Comparison of ENCODE assay signal across 16 cellular contexts in genomic region chrX:37652053-37652452, GRCh38. TPM values are rescaled to one million over a fixed set of nuclear protein-coding genes. Genes with fewer than 3 reads are reported as not detected.
"Had no signal": no experiment of that assay in that cellular context is flagged by ENCODE, and none has a peak within 500 bp of the region (broad histone marks: within the 10 kb centered on the region; RNA-seq: fewer than 3 reads in every experiment).

No MANE protein-coding gene starts in this region.

- H3K27me3 ChIP-seq: sigmoid colon had no signal

- H3K4me1 Mint-ChIP-seq: activated naive CD8-positive, alpha-beta T cell treated with anti-CD3 and anti-CD28 coated beads, Interleukin-2, amount 10 ng/mL, durations not matched to agents 7 days and 5 days; neural crest cell had no signal

- H3K27me3 Mint-ChIP-seq: activated naive CD8-positive, alpha-beta T cell treated with anti-CD3 and anti-CD28 coated beads, Interleukin-2, amount 10 ng/mL, durations not matched to agents 7 days and 5 days; type B pancreatic cell had no signal

- H3K36me3 ChIP-seq: heart right ventricle, left ventricle myocardium inferior, sigmoid colon had no signal

- FAIRE-seq: bronchial epithelial cell, endometrium, keratinocyte had no signal

- H3K27ac ChIP-seq: heart right ventricle, left ventricle myocardium inferior, sigmoid colon had no signal

- H3K9me3 Mint-ChIP-seq: activated naive CD8-positive, alpha-beta T cell treated with anti-CD3 and anti-CD28 coated beads, Interleukin-2, amount 10 ng/mL, durations not matched to agents 7 days and 5 days; type B pancreatic cell had no signal

- DNase-seq: activated CD4-positive, alpha-beta T cell treated with anti-CD3 and anti-CD28 coated beads for 1 hour; activated gamma-delta T cell; activated naive CD8-positive, alpha-beta T cell treated with anti-CD3 and anti-CD28 coated beads, Interleukin-2, amount 10 ng/mL, durations not matched to agents 7 days and 5 days; activated T-cell treated with anti-CD3 and anti-CD28 coated beads, Interleukin-2, amount 50 U/mL, for 24 hours; anterior cingulate cortex; foreskin melanocyte; heart right ventricle; left ventricle myocardium inferior; sigmoid colon; stimulated activated naive CD4-positive, alpha-beta T cell treated with Interleukin-2 at 50 U/mL for 16 hours had no signal

- H3K4me1 ChIP-seq: heart right ventricle, left ventricle myocardium inferior, sigmoid colon had no signal

- H3K4me3 Mint-ChIP-seq: activated naive CD8-positive, alpha-beta T cell treated with anti-CD3 and anti-CD28 coated beads, Interleukin-2, amount 10 ng/mL, durations not matched to agents 7 days and 5 days; activated T-cell treated with anti-CD3 and anti-CD28 coated beads, Interleukin-2, amount 50 U/mL, for 24 hours; neural crest cell; type B pancreatic cell had no signal

- H3K4me3 ChIP-seq: heart right ventricle, left ventricle myocardium inferior, sigmoid colon had no signal

- H3K27ac Mint-ChIP-seq: activated naive CD8-positive, alpha-beta T cell treated with anti-CD3 and anti-CD28 coated beads, Interleukin-2, amount 10 ng/mL, durations not matched to agents 7 days and 5 days; activated T-cell treated with anti-CD3 and anti-CD28 coated beads, Interleukin-2, amount 50 U/mL, for 24 hours; type B pancreatic cell had no signal

- H3K36me3 Mint-ChIP-seq: activated naive CD8-positive, alpha-beta T cell treated with anti-CD3 and anti-CD28 coated beads, Interleukin-2, amount 10 ng/mL, durations not matched to agents 7 days and 5 days; type B pancreatic cell had no signal

- H3K9me3 ChIP-seq: heart right ventricle, left ventricle myocardium inferior, sigmoid colon had no signal

RNA-seq across cellular contexts. Expression of gene XK, which starts 33.5 kb away (rescaled TPM):
- total RNA-seq: osteocyte had no signal
